ENCODE assay signal across 8 cellular contexts in genomic region chr11:117095301-117096139, GRCh38. TPM values are rescaled to one million over a fixed set of nuclear protein-coding genes. Genes with fewer than 3 reads are reported as not detected.
DNase-seq lines count a peak whose midpoint lies in the region; ATAC-seq and TF ChIP-seq lines count a peak whose summit lies in the region.

No MANE protein-coding gene starts in this region.

- H3K27me3 Mint-ChIP-seq in activated CD8-positive, alpha-beta T cell treated with anti-CD3 and anti-CD28 coated beads, Interleukin-2, amount 10 ng/mL, durations not matched to agents 7 days and 5 days (ENCODE audit: low read depth), result no peaks in the 10 kb centered on the region

- H3K27ac Mint-ChIP-seq in activated CD8-positive, alpha-beta T cell treated with anti-CD3 and anti-CD28 coated beads, Interleukin-2, amount 10 ng/mL, durations not matched to agents 7 days and 5 days, result peak overlapping the region; percentile 93

- peaks cover 11 to 70% (median 55%) of the 10 kb centered on the region in 9 donors for H3K4me1 ChIP-seq in heart right ventricle
- peaks cover 35% of the 10 kb centered on the region for H3K4me1 ChIP-seq in thymus (ENCODE audit: control insufficient read depth, insufficient read depth, low read length)

- peaks cover 19% of the 10 kb centered on the region for H3K36me3 Mint-ChIP-seq in activated CD8-positive, alpha-beta T cell treated with anti-CD3 and anti-CD28 coated beads, Interleukin-2, amount 10 ng/mL, durations not matched to agents 7 days and 5 days (ENCODE audit: low read depth)

- intact Hi-C loops in heart right ventricle (cut with DNase I) (loop anchor here in 6 of 10 donors (5.0 to 10.0 kb wide), 5 partner anchors 53 to 163 kb away; no protein-coding TSS in a partner anchor), left cardiac atrium (cut with DNase I) (loop anchor here in 1 of 2 donors (10.0 kb wide), 1 partner anchor 71 kb away; no protein-coding TSS in a partner anchor)

- no peaks in the 10 kb centered on the region for H3K36me3 ChIP-seq in heart right ventricle
- no peaks in the 10 kb centered on the region for H3K36me3 ChIP-seq in thymus (ENCODE audit: control insufficient read depth, insufficient read depth)

- H3K9me3 ChIP-seq in heart right ventricle (no peaks in the 10 kb centered on the region), thymus (ENCODE audit: control insufficient read depth) (no peaks in the 10 kb centered on the region)

- peaks cover 59% of the 10 kb centered on the region for H3K4me1 Mint-ChIP-seq in activated CD8-positive, alpha-beta T cell treated with anti-CD3 and anti-CD28 coated beads, Interleukin-2, amount 10 ng/mL, durations not matched to agents 7 days and 5 days (ENCODE audit: low read depth)

- TF ChIP-seq CTCF in heart right ventricle (IDR thresholded peaks at IDR 0.05), result no peak

- peak overlapping the region; percentile 93 for H3K4me3 Mint-ChIP-seq in activated CD8-positive, alpha-beta T cell treated with anti-CD3 and anti-CD28 coated beads, Interleukin-2, amount 10 ng/mL, durations not matched to agents 7 days and 5 days

- H3K27me3 ChIP-seq in heart right ventricle (no peaks in the 10 kb centered on the region), thymus (ENCODE audit: control insufficient read depth, insufficient read depth) (no peaks in the 10 kb centered on the region)

- POLR2A ChIA-PET in activated CD8-positive, alpha-beta T cell treated with anti-CD3 and anti-CD28 coated beads, Interleukin-2, amount 10 ng/mL, durations not matched to agents 7 days and 5 days (lab: Charles Lee), result interaction anchor here (0.8 to 1.3 kb wide), 3 partner anchors 56 to 242 kb away, joined by 3 to 4 read pairs (median 3); no protein-coding TSS in a partner anchor

- 46 to 51% methylated on average over 9 of the region's 9 CpGs for WGBS in heart right ventricle, 2 donors
- WGBS in thymus, result 58% methylated on average over 9 of the region's 9 CpGs

- no peak for DNase-seq in heart right ventricle
- no peak for DNase-seq in left cardiac atrium
- no peak for DNase-seq in activated CD8-positive, alpha-beta T cell treated with anti-CD3 and anti-CD28 coated beads, Interleukin-2, amount 10 ng/mL, durations not matched to agents 7 days and 5 days
- peak; percentile 68 for DNase-seq in iris pigment epithelial cell (ENCODE audit: low read depth)

- no peaks in the 10 kb centered on the region for H3K9me3 Mint-ChIP-seq in activated CD8-positive, alpha-beta T cell treated with anti-CD3 and anti-CD28 coated beads, Interleukin-2, amount 10 ng/mL, durations not matched to agents 7 days and 5 days (ENCODE audit: insufficient read depth)

- H3K4me3 ChIP-seq in heart right ventricle (peak overlapping the region in 5 of 10 donors; percentile 74 to 89 (median 84)), thymus (ENCODE audit: low read length) (peak overlapping the region; percentile 30)

- CTCF ChIA-PET in activated CD8-positive, alpha-beta T cell treated with anti-CD3 and anti-CD28 coated beads, Interleukin-2, amount 10 ng/mL, durations not matched to agents 7 days and 5 days (lab: Charles Lee), result interaction anchor here (0.7 to 4.5 kb wide), 15 partner anchors 10 to 362 kb away, joined by 3 to 45 read pairs (median 4); no protein-coding TSS in a partner anchor

- no peak for ATAC-seq in heart right ventricle
- ATAC-seq in left cardiac atrium, result no peak
- ATAC-seq in activated CD8-positive, alpha-beta T cell treated with anti-CD3 and anti-CD28 coated beads, Interleukin-2, amount 10 ng/mL, durations not matched to agents 7 days and 5 days, result peak; percentile 4
- no peak for ATAC-seq in GM18868 (IDR thresholded peaks at IDR 0.05; ENCODE audit: unreplicated experiment)
- no peak for ATAC-seq in HG03135 (IDR thresholded peaks at IDR 0.05; ENCODE audit: unreplicated experiment)
- no peak for ATAC-seq in GM18520 (IDR thresholded peaks at IDR 0.05; ENCODE audit: unreplicated experiment)

- peak overlapping the region in 8 of 10 donors; percentile 10 to 100 (median 99) for H3K27ac ChIP-seq in heart right ventricle
- H3K27ac ChIP-seq in thymus (ENCODE audit: low read depth), result peak overlapping the region; percentile 15

RNA-seq across cellular contexts. Expression of gene SIK3, which starts 2.7 kb away (rescaled TPM):
- total RNA-seq in heart right ventricle (10 to 100 TPM; 27.8 to 47.3 (median 39.3) TPM), left cardiac atrium (10 to 100 TPM; 22.4 to 36.9 TPM)
- polyA plus RNA-seq in heart right ventricle (10 to 100 TPM in 1 of 2 donors, 1 to 10 TPM in 1; 9.9 to 15.1 TPM), thymus (12.2 TPM)
- total RNA-seq in activated CD8-positive, alpha-beta T cell treated with anti-CD3 and anti-CD28 coated beads, Interleukin-2, amount 10 ng/mL, durations not matched to agents 7 days and 5 days, result 10 to 100 TPM; 25.9 to 31.4 TPM

RNA-seq across cellular contexts. Expression of gene PAFAH1B2, which starts 48.6 kb away (rescaled TPM):
- 10 to 100 TPM; 48.8 to 71.5 (median 64.2) TPM for total RNA-seq in heart right ventricle
- 10 to 100 TPM; 18.7 to 21.6 TPM for polyA plus RNA-seq in heart right ventricle
- total RNA-seq in left cardiac atrium, result 10 to 100 TPM; 46.2 to 62.5 TPM
- total RNA-seq in activated CD8-positive, alpha-beta T cell treated with anti-CD3 and anti-CD28 coated beads, Interleukin-2, amount 10 ng/mL, durations not matched to agents 7 days and 5 days, result 10 to 100 TPM; 56.5 to 60.0 TPM
- polyA plus RNA-seq in thymus, result 35.2 TPM
